Comparison of ENCODE assay signal across 11 cellular contexts in the genomic region with DNA sequence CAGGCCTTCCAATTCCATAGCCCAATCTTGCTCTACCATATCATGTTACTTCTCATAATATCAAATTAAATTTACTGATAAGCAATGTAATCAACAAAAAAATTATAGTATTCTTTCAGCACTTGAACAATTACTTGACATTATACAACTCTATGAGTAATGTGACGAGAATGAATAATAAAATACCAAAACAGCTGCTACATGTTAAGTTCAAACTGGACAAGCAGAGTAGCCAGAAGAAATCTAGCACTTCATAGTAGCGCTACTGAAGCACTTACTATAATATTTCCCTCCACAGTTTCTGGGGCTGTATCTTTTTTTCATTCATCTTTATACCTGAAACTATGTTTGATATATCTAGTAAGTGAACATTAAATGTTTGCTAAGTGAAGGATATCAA. TPM values are rescaled to one million over a fixed set of nuclear protein-coding genes. Genes with fewer than 3 reads are reported as not detected.
A peak's percentile ranks its signal among the peaks of the same experiment; 100 is the strongest.
DNase-seq lines count a peak whose midpoint lies in the region.
"Had no signal": no experiment of that assay in that cellular context is flagged by ENCODE, and none has a peak within 500 bp of the region (broad histone marks: within the 10 kb centered on the region; RNA-seq: fewer than 3 reads in every experiment).

No MANE protein-coding gene starts in this region.

- peaks cover 29% of the 10 kb centered on the region for H3K4me1 ChIP-seq in rectal smooth muscle tissue (ENCODE audit: control insufficient read depth, insufficient read depth, low read length)

- peak overlapping the region; percentile 12 for H3K27ac ChIP-seq in rectal smooth muscle tissue (ENCODE audit: low read depth, low read length)

- no peaks in the 10 kb centered on the region for H3K27me3 ChIP-seq in rectal smooth muscle tissue (ENCODE audit: control insufficient read depth, insufficient read depth, low read length)
- H3K27me3 ChIP-seq: tibial nerve had no signal

- H3K36me3 ChIP-seq in rectal smooth muscle tissue (ENCODE audit: control insufficient read depth, insufficient read depth, low read length), result no peaks in the 10 kb centered on the region
- H3K36me3 ChIP-seq: tibial nerve had no signal

- no peak overlapping the region for H3K9ac ChIP-seq in rectal smooth muscle tissue (ENCODE audit: low read length)

- H3K4me3 ChIP-seq in rectal smooth muscle tissue (ENCODE audit: low read length), result no peak overlapping the region
- H3K4me3 ChIP-seq: tibial nerve had no signal

- DNase-seq in ELR (ENCODE audit: low read depth) (peak; percentile 71), RPMI7951 (ENCODE audit: low read depth) (peak; percentile 24), fibroblast of peridontal ligament (ENCODE audit: extremely low read depth) (peak; percentile 63), NCI-H2171 treated with DMSO at 0.1 percent for 48 hours (lab: John Stamatoyannopoulos, UW) (no peak), NCI-H1417 treated with DMSO at 0.1 percent for 48 hours (lab: John Stamatoyannopoulos, UW) (no peak), T1000 (lab: John Stamatoyannopoulos, UW) (no peak)
- DNase-seq: activated CD8-positive, alpha-beta memory T cell treated with anti-CD3 and anti-CD28 coated beads for 24 hours; NCI-H1048; stimulated activated CD4-positive, alpha-beta T cell treated with anti-CD3 and anti-CD28 coated beads, Interleukin-1b, Interleukin-23, amount 100 ng/mL, for 48 hours had no signal

RNA-seq across cellular contexts. Expression of a gene that starts 14.9 kb away (rescaled TPM):
- total RNA-seq in RPMI7951 (2014; rRNA removed; shearing (Covaris generic)), result 24.0 and 25.6 TPM in 2 replicates

Comparison
In these comparisons a context has a peak if more than half of its experiments do, and no peak if none do; other contexts are left out.
1. DNase-seq: peak in ELR (single experiment), RPMI7951 (single experiment) and fibroblast of peridontal ligament (single experiment); none in NCI-H2171 treated with DMSO at 0.1 percent for 48 hours (single experiment), NCI-H1417 treated with DMSO at 0.1 percent for 48 hours (single experiment) and T1000 (single experiment).